ENCODE assay signal across 20 cellular contexts in genomic region chr15:70523634-70524033, GRCh38.
DNase-seq lines count a peak whose midpoint lies in the region; ATAC-seq and TF ChIP-seq lines count a peak whose summit lies in the region.
"Had no signal": no experiment of that assay in that cellular context is flagged by ENCODE, and none has a peak within 500 bp of the region (broad histone marks: within the 10 kb centered on the region; RNA-seq: fewer than 3 reads in every experiment).

No MANE protein-coding gene starts in this region.

- peak overlapping the region in 9 of 11 experiments; percentile 0 to 89 (median 83); a peak in 16 of 22 replicates for H3K4me2 ChIP-seq in BLaER1 treated with 17β-estradiol and CSF1 and Interleukin-3, amounts not matched to agents 10 nM and 100 nM

- intact Hi-C loops in posterior vena cava (cut with DNase I), result no loop called here

- H3K9me3 Mint-ChIP-seq in WTC11, result no peaks in the 10 kb centered on the region

- no peaks in the 10 kb centered on the region for H3K36me3 Mint-ChIP-seq in WTC11
- H3K36me3 Mint-ChIP-seq: CD4-positive, CD25-positive, alpha-beta regulatory T cell; IgD-negative memory B cell had no signal

- no peak overlapping the region for H3K27ac ChIP-seq in BLaER1 treated with 17β-estradiol and CSF1 and Interleukin-3, amounts not matched to agents 10 nM and 100 nM

- no peaks in the 10 kb centered on the region for H3K27me3 Mint-ChIP-seq in WTC11 (ENCODE audit: low read depth)

- H3K9ac ChIP-seq in BLaER1 treated with 17β-estradiol and CSF1 and Interleukin-3, amounts not matched to agents 10 nM and 100 nM, result no peak overlapping the region

- no peak overlapping the region; a peak in 1 of 20 replicates for H3K4me3 ChIP-seq in BLaER1 treated with 17β-estradiol and CSF1 and Interleukin-3, amounts not matched to agents 10 nM and 100 nM

- H3K4me1 Mint-ChIP-seq in WTC11, result peaks cover 36% of the 10 kb centered on the region

- peaks cover 0 to 96% (median 51%) of the 10 kb centered on the region in 11 experiments; a peak in 18 of 22 replicates for H3K27me3 ChIP-seq in BLaER1 treated with 17β-estradiol and CSF1 and Interleukin-3, amounts not matched to agents 10 nM and 100 nM

- CTCF ChIA-PET in WTC11 (lab: Charles Lee), result interaction anchor here (0.9 to 1.1 kb wide), 3 partner anchors 9 to 57 kb away, joined by 3 read pairs; no protein-coding TSS in a partner anchor

- H3K27ac Mint-ChIP-seq in WTC11, result no peak overlapping the region
- H3K27ac Mint-ChIP-seq: CD4-positive, CD25-positive, alpha-beta regulatory T cell; IgD-negative memory B cell had no signal

- H3K36me3 ChIP-seq in BLaER1 treated with 17β-estradiol and CSF1 and Interleukin-3, amounts not matched to agents 10 nM and 100 nM, result no peaks in the 10 kb centered on the region

- H3K9me3 ChIP-seq in BLaER1 treated with 17β-estradiol and CSF1 and Interleukin-3, amounts not matched to agents 10 nM and 100 nM (replicated peaks in 1 of 11), result no peaks in the 10 kb centered on the region

- POLR2A ChIA-PET in WTC11 (lab: Charles Lee), result no interaction called here

- H4K20me1 ChIP-seq in BLaER1 treated with 17β-estradiol and CSF1 and Interleukin-3, amounts not matched to agents 10 nM and 100 nM, result peaks cover 0 to 74% (median 14%) of the 10 kb centered on the region in 11 experiments; a peak in 14 of 22 replicates

- H3K4me1 ChIP-seq in BLaER1 treated with 17β-estradiol and CSF1 and Interleukin-3, amounts not matched to agents 10 nM and 100 nM, result peaks cover 28 to 71% (median 65%) of the 10 kb centered on the region in 10 experiments

- no peak overlapping the region for H3K4me3 Mint-ChIP-seq in WTC11
- H3K4me3 Mint-ChIP-seq: CD4-positive, CD25-positive, alpha-beta regulatory T cell; IgD-negative memory B cell had no signal

- no peak for TF ChIP-seq CTCF in WTC11 (IDR thresholded peaks at IDR 0.05)

- DNase-seq in NCI-H510A treated with DMSO at 0.1 percent for 48 hours (lab: John Stamatoyannopoulos, UW) (peak; percentile 26), NCI-H510A (lab: John Stamatoyannopoulos, UW) (no peak), WTC11 (ENCODE audit: low spot score) (no peak), posterior vena cava (ENCODE audit: low spot score) (peak; percentile 34), kidney tubule cell (ENCODE audit: low spot score) (no peak)
- no peak for DNase-seq in activated effector memory CD4-positive, alpha-beta T cell treated with Interleukin-2 at 50 U/mL for 16 hours
- DNase-seq: CD4-positive, CD25-positive, alpha-beta regulatory T cell; DND-41; GDM1; GOT3; MV-4-11; NCI-H1417 treated with DMSO at 0.1 percent for 48 hours; NCI-H2081; NCI-H226; NCI-H774; SHP77 had no signal

- ATAC-seq in WTC11, result peak; percentile 46
- no peak for ATAC-seq in GM21390 (IDR thresholded peaks at IDR 0.05; ENCODE audit: unreplicated experiment)
- ATAC-seq: Panc1 had no signal

TF ChIP-seq in WTC11, 78 proteins besides CTCF, POLR2A, EP300 and RAD21:
- TF ChIP-seq, protein P1, sequence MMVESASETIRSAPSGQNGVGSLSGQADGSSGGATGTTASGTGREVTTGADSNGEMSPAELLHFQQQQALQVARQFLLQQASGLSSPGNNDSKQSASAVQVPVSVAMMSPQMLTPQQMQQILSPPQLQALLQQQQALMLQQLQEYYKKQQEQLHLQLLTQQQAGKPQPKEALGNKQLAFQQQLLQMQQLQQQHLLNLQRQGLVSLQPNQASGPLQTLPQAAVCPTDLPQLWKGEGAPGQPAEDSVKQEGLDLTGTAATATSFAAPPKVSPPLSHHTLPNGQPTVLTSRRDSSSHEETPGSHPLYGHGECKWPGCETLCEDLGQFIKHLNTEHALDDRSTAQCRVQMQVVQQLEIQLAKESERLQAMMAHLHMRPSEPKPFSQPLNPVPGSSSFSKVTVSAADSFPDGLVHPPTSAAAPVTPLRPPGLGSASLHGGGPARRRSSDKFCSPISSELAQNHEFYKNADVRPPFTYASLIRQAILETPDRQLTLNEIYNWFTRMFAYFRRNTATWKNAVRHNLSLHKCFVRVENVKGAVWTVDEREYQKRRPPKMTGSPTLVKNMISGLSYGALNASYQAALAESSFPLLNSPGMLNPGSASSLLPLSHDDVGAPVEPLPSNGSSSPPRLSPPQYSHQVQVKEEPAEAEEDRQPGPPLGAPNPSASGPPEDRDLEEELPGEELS (CRISPR knock-in tag; IDR thresholded peaks at IDR 0.05), result no peak
- no peak for TF ChIP-seq ZNF423 (CRISPR knock-in tag; IDR thresholded peaks at IDR 0.05)
- no peak for TF ChIP-seq STAT6 (CRISPR knock-in tag; conservative IDR thresholded peaks at IDR 0.05; ENCODE audit: low read depth)
- TF ChIP-seq EMX1 (CRISPR knock-in tag; IDR thresholded peaks at IDR 0.05), result no peak
- TF ChIP-seq TEAD1 (CRISPR knock-in tag; IDR thresholded peaks at IDR 0.05), result no peak

Comparison
In these comparisons a context has a peak if more than half of its experiments do, and no peak if none do; other contexts are left out.
1. DNase-seq: peak in NCI-H510A treated with DMSO at 0.1 percent for 48 hours (single experiment) and posterior vena cava (single experiment); none in NCI-H510A (single experiment), WTC11 (single experiment), activated effector memory CD4-positive, alpha-beta T cell treated with Interleukin-2 at 50 U/mL for 16 hours (single experiment) and kidney tubule cell (single experiment).